1 cellular context compared by ENCODE assay signal in the genomic region with DNA sequence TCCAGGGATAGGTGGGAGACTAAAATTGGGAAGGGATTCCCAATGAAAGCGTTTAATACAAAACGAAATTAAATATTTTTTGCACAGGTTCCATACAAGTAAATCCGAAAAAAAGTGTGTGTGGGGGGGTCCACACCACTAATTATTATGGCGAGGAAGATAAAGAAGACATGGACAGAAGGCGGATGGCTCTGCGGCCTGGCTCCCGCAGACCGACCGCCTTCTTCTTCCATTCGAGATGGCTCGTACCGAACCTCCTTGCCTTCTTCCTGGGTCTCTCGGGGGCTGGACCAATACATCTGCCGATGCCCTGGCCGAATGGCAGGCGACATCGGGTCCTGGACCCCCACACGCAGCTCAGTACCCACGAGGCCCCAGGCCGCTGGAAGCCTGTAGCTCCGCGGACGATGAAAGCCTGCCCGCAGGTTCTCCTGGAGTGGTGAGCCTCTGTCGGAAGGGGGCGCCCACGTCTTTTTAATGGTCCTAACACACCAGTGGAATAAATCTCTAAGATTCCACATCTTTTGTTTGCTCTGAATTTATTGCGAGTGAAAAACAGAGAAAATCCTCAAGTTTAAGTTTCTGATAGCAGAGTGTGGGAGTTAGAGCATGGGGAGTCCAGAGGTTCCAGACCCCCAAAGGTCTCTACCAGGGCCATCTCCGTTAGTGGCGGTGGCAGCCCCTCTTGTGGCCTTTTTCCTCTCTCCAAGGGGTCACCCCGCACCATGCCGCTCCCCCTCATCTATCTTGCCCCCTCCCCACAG.
TF ChIP-seq lines count a peak whose summit lies in the region.

No MANE protein-coding gene starts in this region.

TF ChIP-seq in neural cell, 6 proteins besides CTCF, POLR2A, EP300 and RAD21 (continued from another document):
- TF ChIP-seq, protein P1, sequence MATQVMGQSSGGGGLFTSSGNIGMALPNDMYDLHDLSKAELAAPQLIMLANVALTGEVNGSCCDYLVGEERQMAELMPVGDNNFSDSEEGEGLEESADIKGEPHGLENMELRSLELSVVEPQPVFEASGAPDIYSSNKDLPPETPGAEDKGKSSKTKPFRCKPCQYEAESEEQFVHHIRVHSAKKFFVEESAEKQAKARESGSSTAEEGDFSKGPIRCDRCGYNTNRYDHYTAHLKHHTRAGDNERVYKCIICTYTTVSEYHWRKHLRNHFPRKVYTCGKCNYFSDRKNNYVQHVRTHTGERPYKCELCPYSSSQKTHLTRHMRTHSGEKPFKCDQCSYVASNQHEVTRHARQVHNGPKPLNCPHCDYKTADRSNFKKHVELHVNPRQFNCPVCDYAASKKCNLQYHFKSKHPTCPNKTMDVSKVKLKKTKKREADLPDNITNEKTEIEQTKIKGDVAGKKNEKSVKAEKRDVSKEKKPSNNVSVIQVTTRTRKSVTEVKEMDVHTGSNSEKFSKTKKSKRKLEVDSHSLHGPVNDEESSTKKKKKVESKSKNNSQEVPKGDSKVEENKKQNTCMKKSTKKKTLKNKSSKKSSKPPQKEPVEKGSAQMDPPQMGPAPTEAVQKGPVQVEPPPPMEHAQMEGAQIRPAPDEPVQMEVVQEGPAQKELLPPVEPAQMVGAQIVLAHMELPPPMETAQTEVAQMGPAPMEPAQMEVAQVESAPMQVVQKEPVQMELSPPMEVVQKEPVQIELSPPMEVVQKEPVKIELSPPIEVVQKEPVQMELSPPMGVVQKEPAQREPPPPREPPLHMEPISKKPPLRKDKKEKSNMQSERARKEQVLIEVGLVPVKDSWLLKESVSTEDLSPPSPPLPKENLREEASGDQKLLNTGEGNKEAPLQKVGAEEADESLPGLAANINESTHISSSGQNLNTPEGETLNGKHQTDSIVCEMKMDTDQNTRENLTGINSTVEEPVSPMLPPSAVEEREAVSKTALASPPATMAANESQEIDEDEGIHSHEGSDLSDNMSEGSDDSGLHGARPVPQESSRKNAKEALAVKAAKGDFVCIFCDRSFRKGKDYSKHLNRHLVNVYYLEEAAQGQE (IDR thresholded peaks at IDR 0.05; ENCODE audit: borderline replicate concordance) = no peak
- no peak for TF ChIP-seq POLR2AphosphoS5 (IDR thresholded peaks at IDR 0.05)
